In genomic region chr4:103137446-103137827, GRCh38 we compare ENCODE assay signal across 15 cellular contexts. TPM values are rescaled to one million over a fixed set of nuclear protein-coding genes. Genes with fewer than 3 reads are reported as not detected.
A peak's percentile ranks its signal among the peaks of the same experiment; 100 is the strongest.
DNase-seq lines count a peak whose midpoint lies in the region; ATAC-seq and TF ChIP-seq lines count a peak whose summit lies in the region.
"Had no signal": no experiment of that assay in that cellular context is flagged by ENCODE, and none has a peak within 500 bp of the region (broad histone marks: within the 10 kb centered on the region; RNA-seq: fewer than 3 reads in every experiment).

No MANE protein-coding gene starts in this region.

- no peaks in the 10 kb centered on the region for H3K27me3 ChIP-seq in mammary epithelial cell (ENCODE audit: insufficient read depth, low read length)
- H3K27me3 ChIP-seq: tibial nerve had no signal

- DNase-seq in EH (ENCODE audit: low read depth) (peak; percentile 33), HS-5 (ENCODE audit: low read depth) (peak; percentile 78), mammary epithelial cell (peak; percentile 78), lung microvascular endothelial cell (ENCODE audit: low read depth in 2 of 2) (peak; percentile 3 to 57)
- no peak for DNase-seq in activated naive CD4-positive, alpha-beta T cell (lab: John Stamatoyannopoulos, UW)
- DNase-seq: activated CD4-positive, alpha-beta T cell treated with anti-CD3 and anti-CD28 coated beads for 4 hours; C1 segment of cervical spinal cord; hippocampal formation; NCI-H2029; NCI-H510A treated with DMSO at 0.1 percent for 48 hours; stimulated activated naive CD4-positive, alpha-beta T cell had no signal

- ATAC-seq in HG02678 (IDR thresholded peaks at IDR 0.05; ENCODE audit: unreplicated experiment), result no peak
- no peak for ATAC-seq in HG02763 (IDR thresholded peaks at IDR 0.05; ENCODE audit: unreplicated experiment)
- no peak for ATAC-seq in HG02610 (IDR thresholded peaks at IDR 0.05; ENCODE audit: unreplicated experiment)

- H3K4me3 ChIP-seq in mammary epithelial cell (replicated peaks in 1 of 3; ENCODE audit: insufficient read depth in 1 of 3, low read depth in 2 of 3, low read length in 3 of 3), result no peak overlapping the region
- H3K4me3 ChIP-seq: tibial nerve had no signal

- no peak overlapping the region for H3K9ac ChIP-seq in mammary epithelial cell (ENCODE audit: insufficient read depth, low read length)

- H4K20me1 ChIP-seq in mammary epithelial cell (ENCODE audit: insufficient read depth, low read length), result no peaks in the 10 kb centered on the region

- H3K36me3 ChIP-seq in mammary epithelial cell (ENCODE audit: insufficient read depth, low read length), result peaks cover 22% of the 10 kb centered on the region
- H3K36me3 ChIP-seq: tibial nerve had no signal

- WGBS in mammary epithelial cell (ENCODE audit: low coverage, missing lambda C conversion rate), result 0% methylated on average over 1 of the region's 1 CpG

- in situ Hi-C loops in mammary epithelial cell (cut with MboI; ENCODE audit: low sequenced_read_pairs in 2 of 2), result no loop called here

- no TSS peak for BruUV-seq in mammary epithelial cell (replicated peaks; lab: Mats Ljungman, UMichigan)

- dilution Hi-C loops in mammary epithelial cell (cut with HindIII; ENCODE audit: low sequenced_read_pairs), result no loop called here

- no peak overlapping the region for H3K4me2 ChIP-seq in mammary epithelial cell (ENCODE audit: insufficient read depth, low read depth, low read length)

- intact Hi-C loops in mammary epithelial cell (cut with micrococcal nuclease), result no loop called here

- no peaks in the 10 kb centered on the region for H3K79me2 ChIP-seq in mammary epithelial cell (ENCODE audit: insufficient read depth, low read length)

- no peaks in the 10 kb centered on the region for H3K9me3 ChIP-seq in mammary epithelial cell (replicated peaks; ENCODE audit: insufficient read depth, low read length)
- H3K9me3 ChIP-seq: tibial nerve had no signal

- H3K27ac ChIP-seq in mammary epithelial cell (ENCODE audit: insufficient read depth, low read depth, low read length), result peak overlapping the region; percentile 67
- H3K27ac ChIP-seq: tibial nerve had no signal

- CTCF ChIA-PET in mammary epithelial cell (lab: Charles Lee; ENCODE audit: low non-redundant PET), result no interaction called here

- H3K4me1 ChIP-seq in mammary epithelial cell (ENCODE audit: insufficient read depth, low read length), result peaks cover 23% of the 10 kb centered on the region
- H3K4me1 ChIP-seq: tibial nerve had no signal

- no peak overlapping the region for H2AFZ ChIP-seq in mammary epithelial cell (ENCODE audit: low read depth, low read length)

- no peak for TF ChIP-seq CTCF in mammary epithelial cell (conservative IDR thresholded peaks at IDR 0.05 in 1 of 2, IDR thresholded peaks at IDR 0.05 in 1 of 2; ENCODE audit: extremely low read depth in 1 of 2, insufficient read depth in 1 of 2, low read depth in 1 of 2, low read length in 2 of 2)

RNA-seq across cellular contexts. Expression of gene BDH2, which starts 37.8 kb away (rescaled TPM):
- total RNA-seq in mammary epithelial cell (10 to 100 TPM; 20.7 to 23.0 TPM), lung microvascular endothelial cell (18.1 TPM in 2 replicates)
- 24.6 TPM for polyA plus RNA-seq in mammary epithelial cell
- 3.5 TPM for polyA minus RNA-seq in mammary epithelial cell

Comparison
In these comparisons a context has a peak if more than half of its experiments do, and no peak if none do; other contexts are left out.
1. DNase-seq: peak in EH (single experiment), HS-5 (single experiment), mammary epithelial cell (single experiment) and lung microvascular endothelial cell (2 of 2); none in activated naive CD4-positive, alpha-beta T cell (0 of 4).